8 cellular contexts compared by ENCODE assay signal in genomic region chr4:145732416-145732815, GRCh38. TPM values are rescaled to one million over a fixed set of nuclear protein-coding genes. Genes with fewer than 3 reads are reported as not detected.
A peak's percentile ranks its signal among the peaks of the same experiment; 100 is the strongest.
DNase-seq lines count a peak whose midpoint lies in the region; ATAC-seq and TF ChIP-seq lines count a peak whose summit lies in the region.

No MANE protein-coding gene starts in this region.

- H3K27me3 Mint-ChIP-seq in activated CD4-positive, alpha-beta T cell treated with anti-CD3 and anti-CD28 coated beads for 36 hours, result no peaks in the 10 kb centered on the region
- peaks cover 43% of the 10 kb centered on the region for H3K27me3 Mint-ChIP-seq in activated naive CD8-positive, alpha-beta T cell treated with anti-CD3 and anti-CD28 coated beads, Interleukin-2, amount 10 ng/mL, durations not matched to agents 7 days and 5 days

- H3K27ac ChIP-seq in testis, result peak overlapping the region; percentile 87 to 96

- ATAC-seq in activated CD4-positive, alpha-beta T cell treated with anti-CD3 and anti-CD28 coated beads for 36 hours, result no peak
- ATAC-seq in activated naive CD8-positive, alpha-beta T cell treated with anti-CD3 and anti-CD28 coated beads, Interleukin-2, amount 10 ng/mL, durations not matched to agents 7 days and 5 days (ENCODE audit: low read depth), result no peak
- no peak for ATAC-seq in HG02571 (IDR thresholded peaks at IDR 0.05; ENCODE audit: unreplicated experiment)
- no peak for ATAC-seq in GM21528 (IDR thresholded peaks at IDR 0.05; ENCODE audit: low FRiP score, unreplicated experiment)

- H3K27me3 ChIP-seq in testis, result no peaks in the 10 kb centered on the region

- intact Hi-C loops in activated CD4-positive, alpha-beta T cell treated with anti-CD3 and anti-CD28 coated beads for 36 hours (cut with DNase I, micrococcal nuclease), result loop anchor here (1.0 to 5.0 kb wide), 6 partner anchors 96 to 725 kb away; partner anchors contain the start of genes ABCE1 (in 1 of the 2), ANAPC10 (in 1 of the 2) and LSM6 (in 1 of the 2)
- intact Hi-C loops in testis (cut with DNase I; ENCODE audit: low total_unique reads), result no loop called here

- DNase-seq in activated CD4-positive, alpha-beta T cell treated with anti-CD3 and anti-CD28 coated beads for 36 hours, result peak; percentile 11
- no peak for DNase-seq in activated CD4-positive, alpha-beta T cell treated with anti-CD3 and anti-CD28 coated beads for 1 hour
- no peak for DNase-seq in activated naive CD8-positive, alpha-beta T cell treated with anti-CD3 and anti-CD28 coated beads, Interleukin-2, amount 10 ng/mL, durations not matched to agents 7 days and 5 days
- DNase-seq in left kidney (ENCODE audit: low read depth, low spot score) (peak; percentile 34), testis (no peak), DMS 273 (lab: John Stamatoyannopoulos, UW; ENCODE audit: unreplicated experiment) (no peak)

- H3K27ac Mint-ChIP-seq in activated CD4-positive, alpha-beta T cell treated with anti-CD3 and anti-CD28 coated beads for 36 hours, result peak overlapping the region; percentile 60
- H3K27ac Mint-ChIP-seq in activated naive CD8-positive, alpha-beta T cell treated with anti-CD3 and anti-CD28 coated beads, Interleukin-2, amount 10 ng/mL, durations not matched to agents 7 days and 5 days, result no peak overlapping the region

- H3K9me3 Mint-ChIP-seq in activated CD4-positive, alpha-beta T cell treated with anti-CD3 and anti-CD28 coated beads for 36 hours (ENCODE audit: low read depth), result no peaks in the 10 kb centered on the region
- H3K9me3 Mint-ChIP-seq in activated naive CD8-positive, alpha-beta T cell treated with anti-CD3 and anti-CD28 coated beads, Interleukin-2, amount 10 ng/mL, durations not matched to agents 7 days and 5 days, result no peaks in the 10 kb centered on the region

- H3K4me1 ChIP-seq in testis, result peaks cover 5% of the 10 kb centered on the region

- peak overlapping the region; percentile 65 for H3K4me3 Mint-ChIP-seq in activated CD4-positive, alpha-beta T cell treated with anti-CD3 and anti-CD28 coated beads for 36 hours
- peak overlapping the region; percentile 72 for H3K4me3 Mint-ChIP-seq in activated naive CD8-positive, alpha-beta T cell treated with anti-CD3 and anti-CD28 coated beads, Interleukin-2, amount 10 ng/mL, durations not matched to agents 7 days and 5 days

- H3K36me3 Mint-ChIP-seq in activated CD4-positive, alpha-beta T cell treated with anti-CD3 and anti-CD28 coated beads for 36 hours (ENCODE audit: low read depth), result no peaks in the 10 kb centered on the region
- H3K36me3 Mint-ChIP-seq in activated naive CD8-positive, alpha-beta T cell treated with anti-CD3 and anti-CD28 coated beads, Interleukin-2, amount 10 ng/mL, durations not matched to agents 7 days and 5 days, result no peaks in the 10 kb centered on the region

- TF ChIP-seq POLR2A in testis (IDR thresholded peaks at IDR 0.05), result no peak

- WGBS in testis, 2 donors, result 31 to 37% methylated on average over 10 of the region's 10 CpGs

- no peaks in the 10 kb centered on the region for H3K36me3 ChIP-seq in testis (ENCODE audit: low read depth, missing control alignments)

- H3K4me3 ChIP-seq in testis, result peak overlapping the region; percentile 64 to 78

- POLR2A ChIA-PET in activated CD4-positive, alpha-beta T cell treated with anti-CD3 and anti-CD28 coated beads for 36 hours (lab: Charles Lee), result no interaction called here
- POLR2A ChIA-PET in activated naive CD8-positive, alpha-beta T cell treated with anti-CD3 and anti-CD28 coated beads, Interleukin-2, amount 10 ng/mL, durations not matched to agents 7 days and 5 days (lab: Charles Lee), result no interaction called here

- no peak for TF ChIP-seq CTCF in testis (IDR thresholded peaks at IDR 0.05)

- H3K9me3 ChIP-seq in testis, result no peaks in the 10 kb centered on the region

- CTCF ChIA-PET in activated CD4-positive, alpha-beta T cell treated with anti-CD3 and anti-CD28 coated beads for 36 hours (lab: Charles Lee), result no interaction called here

- H3K4me1 Mint-ChIP-seq in activated CD4-positive, alpha-beta T cell treated with anti-CD3 and anti-CD28 coated beads for 36 hours, result peaks cover 23% of the 10 kb centered on the region
- peaks cover 5% of the 10 kb centered on the region for H3K4me1 Mint-ChIP-seq in activated naive CD8-positive, alpha-beta T cell treated with anti-CD3 and anti-CD28 coated beads, Interleukin-2, amount 10 ng/mL, durations not matched to agents 7 days and 5 days

RNA-seq across cellular contexts. Expression of gene C4orf51, which starts 52.5 kb away (rescaled TPM):
- total RNA-seq in activated CD4-positive, alpha-beta T cell treated with anti-CD3 and anti-CD28 coated beads for 36 hours, result not detected
- not detected for total RNA-seq in activated naive CD8-positive, alpha-beta T cell treated with anti-CD3 and anti-CD28 coated beads, Interleukin-2, amount 10 ng/mL, durations not matched to agents 7 days and 5 days
- 1 to 10 TPM in 1 of 2 donors, under 1 TPM in 1; 0.87 to 1.3 TPM for total RNA-seq in testis
- 10.6 TPM for polyA plus RNA-seq in testis (ENCODE audit: insufficient read depth, low read depth, low replicate concordance)

Comparison
In these comparisons a context has a peak if more than half of its experiments do, and no peak if none do; other contexts are left out.
1. DNase-seq: peak in activated CD4-positive, alpha-beta T cell treated with anti-CD3 and anti-CD28 coated beads for 36 hours (single experiment) and left kidney (single experiment); none in activated CD4-positive, alpha-beta T cell treated with anti-CD3 and anti-CD28 coated beads for 1 hour (single experiment), activated naive CD8-positive, alpha-beta T cell treated with anti-CD3 and anti-CD28 coated beads, Interleukin-2, amount 10 ng/mL, durations not matched to agents 7 days and 5 days (single experiment), testis (single experiment) and DMS 273 (single experiment).